Comparison of ENCODE assay signal across 21 cellular contexts in the genomic region with DNA sequence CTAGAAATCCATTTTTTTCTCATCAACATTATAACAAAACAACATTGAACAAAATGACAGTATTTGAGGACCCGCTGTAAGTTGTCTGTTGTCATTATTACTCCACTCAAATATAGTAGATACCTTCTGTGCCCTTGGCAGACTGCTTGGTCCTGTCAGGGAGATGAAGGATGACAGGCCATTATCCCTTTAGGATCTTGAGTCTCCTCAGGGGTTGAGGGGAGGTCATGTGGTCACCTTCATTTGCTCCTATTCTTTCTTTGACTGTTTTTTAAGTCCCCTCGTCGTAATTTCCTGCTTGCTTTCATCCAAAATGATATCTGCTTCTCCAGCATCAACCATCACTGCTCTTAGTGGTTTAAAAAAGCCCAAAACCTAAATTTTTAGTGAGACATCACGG.
"Had no signal": no experiment of that assay in that cellular context is flagged by ENCODE, and none has a peak within 500 bp of the region (broad histone marks: within the 10 kb centered on the region; RNA-seq: fewer than 3 reads in every experiment).

No MANE protein-coding gene starts in this region.

- H3K4me3 Mint-ChIP-seq: endodermal cell, natural killer cell, neural progenitor cell had no signal

- H3K36me3 Mint-ChIP-seq: natural killer cell had no signal

- H3K9me3 Mint-ChIP-seq: endodermal cell, natural killer cell, neural progenitor cell had no signal

- FAIRE-seq: colon, keratinocyte had no signal

- H3K27ac Mint-ChIP-seq: endodermal cell, natural killer cell, neural progenitor cell, progenitor cell of endocrine pancreas had no signal

- ATAC-seq: esophagus mucosa, gastrocnemius medialis, left ventricle myocardium superior, lower lobe of right lung, natural killer cell, sciatic nerve, upper lobe of right lung had no signal

- DNase-seq: effector CD8-positive, alpha-beta T cell; endodermal cell; foreskin fibroblast; gastrocnemius medialis; head of caudate nucleus; left ventricle myocardium superior; lower lobe of right lung; natural killer cell; stimulated activated CD4-positive, alpha-beta T cell treated with anti-CD3 and anti-CD28 coated beads, Interleukin-12 subunit alpha, Interleukin-12 subunit beta, amount 100 ng/mL, for 4 hours; stimulated activated CD4-positive, alpha-beta T cell treated with anti-CD3 and anti-CD28 coated beads, Interleukin-1b, Interleukin-23, amount 100 ng/mL, for 48 hours; stimulated activated CD4-positive, alpha-beta T cell treated with anti-CD3 and anti-CD28 coated beads, Interleukin-4, amount 100 ng/mL, for 1 hour; stimulated activated CD8-positive, alpha-beta memory T cell treated with anti-CD3 and anti-CD28 coated beads, Interleukin-4, amount 100 ng/mL, for 48 hours; stimulated activated naive CD4-positive, alpha-beta T cell; upper lobe of right lung; uterus had no signal
